Comparison of ENCODE assay signal across 1 cellular context in genomic region chr17:76054112-76054476, GRCh38.
TF ChIP-seq lines count a peak whose summit lies in the region.

No MANE protein-coding gene starts in this region.

TF ChIP-seq in WTC11, 78 proteins besides CTCF, POLR2A, EP300 and RAD21 (continued from another document):
- TF ChIP-seq STAT6 (CRISPR knock-in tag; conservative IDR thresholded peaks at IDR 0.05; ENCODE audit: low read depth) (no peak), HMGXB4 (CRISPR knock-in tag; IDR thresholded peaks at IDR 0.05) (no peak)
